ENCODE assay signal across 24 cellular contexts in genomic region chr19:3793799-3794198, GRCh38. TPM values are rescaled to one million over a fixed set of nuclear protein-coding genes. Genes with fewer than 3 reads are reported as not detected.
"Had no signal": no experiment of that assay in that cellular context is flagged by ENCODE, and none has a peak within 500 bp of the region (broad histone marks: within the 10 kb centered on the region; RNA-seq: fewer than 3 reads in every experiment).

No MANE protein-coding gene starts in this region.

- DNase-seq: Kasumi-1, KG1, MM.1S, NCI-H1092 treated with DMSO at 0.1 percent for 48 hours, NCI-H1417 treated with DMSO at 0.1 percent for 48 hours, NCI-H146, NCI-H1694 treated with DMSO at 0.1 percent for 48 hours, NCI-H1930, NCI-H2081, NCI-H2171, NCI-H226, NCI-H446, NCI-H510A, NCI-H524 treated with DMSO at 0.1 percent for 48 hours, NCI-H69, NCI-H774, PC-3, SHP77, SK-N-SH had no signal

- ATAC-seq: Panc1, PC-3 had no signal

- H3K27ac ChIP-seq: RWPE1 had no signal

- H3K9ac ChIP-seq: SK-N-SH had no signal

- H3K4me2 ChIP-seq: SK-N-SH had no signal

- H3K9me3 ChIP-seq: SK-N-SH had no signal

RNA-seq across cellular contexts. Expression of gene MATK, which starts 7.6 kb away (rescaled TPM):
- total RNA-seq: M059J, PC-3 had no signal
- polyA plus RNA-seq: SK-N-SH had no signal

RNA-seq across cellular contexts. Expression of gene RAX2, which starts 21.8 kb away (rescaled TPM):
- total RNA-seq: HT-29, M059J, PC-3, SK-MEL-5 had no signal
- polyA plus RNA-seq: SK-N-SH had no signal
